ENCODE assay signal across 33 cellular contexts in genomic region chr6:136893187-136893586, GRCh38. TPM values are rescaled to one million over a fixed set of nuclear protein-coding genes. Genes with fewer than 3 reads are reported as not detected.
"Had no signal": no experiment of that assay in that cellular context is flagged by ENCODE, and none has a peak within 500 bp of the region (broad histone marks: within the 10 kb centered on the region; RNA-seq: fewer than 3 reads in every experiment).

No MANE protein-coding gene starts in this region.

- H3K4me3 Mint-ChIP-seq: activated CD4-positive, alpha-beta T cell treated with anti-CD3 and anti-CD28 coated beads for 36 hours; activated CD4-positive, alpha-beta T cell treated with anti-CD3 and anti-CD28 coated beads, Interleukin-2, amount 10 ng/mL, durations not matched to agents 7 days and 5 days; activated CD8-positive, alpha-beta T cell treated with anti-CD3 and anti-CD28 coated beads, Interleukin-2, amount 10 ng/mL, durations not matched to agents 7 days and 5 days; activated naive CD4-positive, alpha-beta T cell treated with anti-CD3 and anti-CD28 coated beads, Interleukin-2, amount 50 U/mL, for 24 hours; activated naive CD8-positive, alpha-beta T cell treated with anti-CD3 and anti-CD28 coated beads, Interleukin-2, amount 10 ng/mL, durations not matched to agents 7 days and 5 days; activated T-cell treated with anti-CD3 and anti-CD28 coated beads, Interleukin-2, amount 50 U/mL, for 24 hours; T-helper 1 cell treated with Interleukin-12 subunit alpha and Interleukin-12 subunit beta and Interleukin-4 antibody, amounts not matched to agents 30 μg/mL and 1 μg/mL, for 36 hours; T-helper 2 cell treated with Interferon-gamma antibody and Interleukin-4, amounts not matched to agents 5 μg/mL and 100 μg/mL, for 36 hours had no signal

- H3K4me3 ChIP-seq: ascending aorta, body of pancreas, breast epithelium, SJCRH30, SK-N-MC had no signal

- H3K36me3 ChIP-seq: breast epithelium, SJCRH30 had no signal

- H3K4me1 ChIP-seq: ascending aorta, breast epithelium had no signal

- H3K27ac ChIP-seq: ascending aorta, body of pancreas, breast epithelium, SJCRH30, SK-N-MC had no signal

- H3K27me3 Mint-ChIP-seq: activated CD4-positive, alpha-beta T cell treated with anti-CD3 and anti-CD28 coated beads for 36 hours; activated CD4-positive, alpha-beta T cell treated with anti-CD3 and anti-CD28 coated beads, Interleukin-2, amount 10 ng/mL, durations not matched to agents 7 days and 5 days; activated naive CD4-positive, alpha-beta T cell treated with anti-CD3 and anti-CD28 coated beads, Interleukin-2, amount 50 U/mL, for 24 hours; activated naive CD8-positive, alpha-beta T cell treated with anti-CD3 and anti-CD28 coated beads, Interleukin-2, amount 10 ng/mL, durations not matched to agents 7 days and 5 days; activated T-cell treated with anti-CD3 and anti-CD28 coated beads, Interleukin-2, amount 50 U/mL, for 24 hours had no signal

- H3K4me1 Mint-ChIP-seq: activated CD4-positive, alpha-beta T cell treated with anti-CD3 and anti-CD28 coated beads for 36 hours had no signal

- H3K9me3 Mint-ChIP-seq: activated CD4-positive, alpha-beta T cell treated with anti-CD3 and anti-CD28 coated beads, Interleukin-2, amount 10 ng/mL, durations not matched to agents 7 days and 5 days; activated naive CD4-positive, alpha-beta T cell treated with anti-CD3 and anti-CD28 coated beads, Interleukin-2, amount 50 U/mL, for 24 hours; activated naive CD8-positive, alpha-beta T cell treated with anti-CD3 and anti-CD28 coated beads, Interleukin-2, amount 10 ng/mL, durations not matched to agents 7 days and 5 days; activated T-cell treated with anti-CD3 and anti-CD28 coated beads, Interleukin-2, amount 50 U/mL, for 24 hours; activated T-helper 2 cell treated with anti-CD3 and anti-CD28 coated beads, Interferon-gamma antibody, Interleukin-2, Interleukin-4, amounts not matched to agents 10 μg/mL and 5 μg/mL and 100 μg/mL, durations not matched to agents 14 hours and 24 hours and 36 hours; T-helper 1 cell treated with Interleukin-12 subunit alpha and Interleukin-12 subunit beta and Interleukin-4 antibody, amounts not matched to agents 30 μg/mL and 1 μg/mL, for 36 hours; T-helper 2 cell treated with Interferon-gamma antibody and Interleukin-4, amounts not matched to agents 5 μg/mL and 100 μg/mL, for 36 hours had no signal

- H3K27ac Mint-ChIP-seq: activated CD4-positive, alpha-beta T cell treated with anti-CD3 and anti-CD28 coated beads for 36 hours; activated CD4-positive, alpha-beta T cell treated with anti-CD3 and anti-CD28 coated beads, Interleukin-2, amount 10 ng/mL, durations not matched to agents 7 days and 5 days; activated CD8-positive, alpha-beta T cell treated with anti-CD3 and anti-CD28 coated beads, Interleukin-2, amount 10 ng/mL, durations not matched to agents 7 days and 5 days; activated naive CD4-positive, alpha-beta T cell treated with anti-CD3 and anti-CD28 coated beads, Interleukin-2, amount 50 U/mL, for 24 hours; activated naive CD8-positive, alpha-beta T cell treated with anti-CD3 and anti-CD28 coated beads, Interleukin-2, amount 10 ng/mL, durations not matched to agents 7 days and 5 days; activated T-cell treated with anti-CD3 and anti-CD28 coated beads, Interleukin-2, amount 50 U/mL, for 24 hours; activated T-helper 2 cell treated with anti-CD3 and anti-CD28 coated beads, Interferon-gamma antibody, Interleukin-2, Interleukin-4, amounts not matched to agents 10 μg/mL and 5 μg/mL and 100 μg/mL, durations not matched to agents 14 hours and 24 hours and 36 hours; T-helper 1 cell treated with Interleukin-12 subunit alpha and Interleukin-12 subunit beta and Interleukin-4 antibody, amounts not matched to agents 30 μg/mL and 1 μg/mL, for 36 hours; T-helper 2 cell treated with Interferon-gamma antibody and Interleukin-4, amounts not matched to agents 5 μg/mL and 100 μg/mL, for 36 hours had no signal

- H3K27me3 ChIP-seq: ascending aorta, body of pancreas, breast epithelium, SJCRH30 had no signal

- DNase-seq: activated CD4-positive, alpha-beta T cell treated with anti-CD3 and anti-CD28 coated beads for 36 hours; activated CD4-positive, alpha-beta T cell treated with anti-CD3 and anti-CD28 coated beads, Interleukin-2, amount 10 ng/mL, durations not matched to agents 7 days and 5 days; activated CD4-positive, alpha-beta T cell treated with anti-CD3 and anti-CD28 coated beads, Interleukin-2, amount 50 U/mL, for 48 hours; activated CD8-positive, alpha-beta T cell treated with anti-CD3 and anti-CD28 coated beads, Interleukin-2, amount 10 ng/mL, durations not matched to agents 7 days and 5 days; activated gamma-delta T cell; activated naive CD4-positive, alpha-beta T cell treated with Interleukin-2 at 50 U/mL for 16 hours; activated naive CD8-positive, alpha-beta T cell treated with anti-CD3 and anti-CD28 coated beads, Interleukin-2, amount 10 ng/mL, durations not matched to agents 7 days and 5 days; activated T-cell treated with anti-CD3 and anti-CD28 coated beads, Interleukin-2, amount 50 U/mL, for 24 hours; amygdala; body of pancreas; KG1; MM.1S; MV-4-11; NCI-H1092; NCI-H146; NCI-H187; NCI-H2029 treated with DMSO at 0.1 percent for 48 hours; NCI-H2107; NCI-H345; NCI-H524 treated with DMSO at 0.1 percent for 48 hours; SHP77; SJCRH30 had no signal

- H3K9me3 ChIP-seq: ascending aorta, body of pancreas, breast epithelium, SJCRH30 had no signal

RNA-seq across cellular contexts. Expression of gene SLC35D3, which starts 28.9 kb away (rescaled TPM):
- total RNA-seq: activated CD4-positive, alpha-beta T cell treated with anti-CD3 and anti-CD28 coated beads for 36 hours; activated CD4-positive, alpha-beta T cell treated with anti-CD3 and anti-CD28 coated beads, Interleukin-2, amount 10 ng/mL, durations not matched to agents 7 days and 5 days; activated CD8-positive, alpha-beta T cell treated with anti-CD3 and anti-CD28 coated beads, Interleukin-2, amount 10 ng/mL, durations not matched to agents 7 days and 5 days; activated naive CD8-positive, alpha-beta T cell treated with anti-CD3 and anti-CD28 coated beads, Interleukin-2, amount 10 ng/mL, durations not matched to agents 7 days and 5 days; activated T-helper 2 cell treated with anti-CD3 and anti-CD28 coated beads, Interferon-gamma antibody, Interleukin-2, Interleukin-4, amounts not matched to agents 10 μg/mL and 5 μg/mL and 100 μg/mL, durations not matched to agents 14 hours and 24 hours and 36 hours; ascending aorta; body of pancreas; breast epithelium; cardiac septum; LHCN-M2; NCI-H460; RPMI7951 had no signal
